In the genomic region with DNA sequence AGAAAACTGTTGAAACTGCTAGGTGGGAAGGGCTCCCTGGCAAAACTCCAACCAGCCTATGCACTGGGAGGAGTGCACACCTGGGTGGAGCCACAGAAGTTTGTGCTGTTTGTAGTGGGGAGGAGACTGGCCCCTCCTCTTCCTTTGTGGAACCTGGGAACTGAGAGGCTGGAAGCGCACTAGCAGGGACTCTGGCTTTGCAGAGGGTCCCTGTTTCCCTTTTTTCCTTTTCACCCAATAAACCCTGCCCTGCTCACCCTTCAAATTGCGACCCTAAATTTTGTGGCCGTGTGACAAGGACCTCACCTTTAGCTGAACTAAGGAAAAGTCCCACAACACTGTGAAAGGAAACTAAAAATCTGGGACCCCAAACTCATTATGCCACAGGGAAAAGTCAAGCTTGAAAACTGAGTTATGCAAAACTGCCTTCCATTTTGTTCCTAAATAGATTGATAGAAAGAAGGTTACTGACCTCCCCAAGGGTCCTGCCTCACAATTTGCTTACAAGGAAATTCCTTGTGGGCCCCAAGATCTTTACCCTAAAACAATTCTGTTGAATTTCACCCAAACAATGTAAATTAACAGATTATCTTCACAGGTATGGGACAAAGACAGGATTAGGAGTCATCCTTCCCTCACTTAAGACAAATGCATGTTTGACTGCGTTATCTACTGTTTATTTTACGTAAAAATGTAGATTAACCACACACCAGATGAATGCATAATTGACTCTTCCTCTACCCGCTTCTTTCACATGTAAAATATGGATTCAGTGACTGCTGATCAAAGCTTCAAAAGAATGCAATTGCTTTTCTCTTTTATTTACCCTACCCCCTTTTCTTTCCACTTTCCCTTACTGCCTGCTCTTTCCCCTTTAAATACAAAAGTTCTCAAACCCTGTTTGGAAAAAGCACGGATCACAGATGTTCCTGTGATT, we compare ENCODE assay signal across 17 cellular contexts.
DNase-seq lines count a peak whose midpoint lies in the region; ATAC-seq and TF ChIP-seq lines count a peak whose summit lies in the region.
"Had no signal": no experiment of that assay in that cellular context is flagged by ENCODE, and none has a peak within 500 bp of the region (broad histone marks: within the 10 kb centered on the region; RNA-seq: fewer than 3 reads in every experiment).

No MANE protein-coding gene starts in this region.

- H3T11ph ChIP-seq in H9 (ENCODE audit: low read length): peak overlapping the region; percentile 10

- peak overlapping the region; percentile 16 for H3K9ac ChIP-seq in H9 (ENCODE audit: extremely low read depth, insufficient read length, low read length)
- no peak overlapping the region for H3K9ac ChIP-seq in neural progenitor cell

- no peak overlapping the region for H2AK5ac ChIP-seq in H9 (ENCODE audit: insufficient read length, low read length)

- ATAC-seq in foreskin keratinocyte (peak; percentile 23), GM21360 (IDR thresholded peaks at IDR 0.05; ENCODE audit: unreplicated experiment) (no peak), HG03571 (IDR thresholded peaks at IDR 0.05; ENCODE audit: unreplicated experiment) (no peak)
- ATAC-seq: left lung had no signal

- H2BK120ac ChIP-seq in H9 (ENCODE audit: low read depth, low read length, poor library complexity, severe bottlenecking): no peak overlapping the region

- H3K79me2 ChIP-seq in H9 (ENCODE audit: insufficient read depth, low read length) (no peaks in the 10 kb centered on the region), neural progenitor cell (ENCODE audit: low read depth) (no peaks in the 10 kb centered on the region)

- DNase-seq in H9 (peak; percentile 88), NCI-H69 (lab: John Stamatoyannopoulos, UW) (peak; percentile 56), foreskin keratinocyte (peak in 1 of 2 donors; percentile 15), neural progenitor cell (ENCODE audit: low spot score) (peak; percentile 52), MV-4-11 (lab: John Stamatoyannopoulos, UW) (no peak), NCI-H1930 (lab: John Stamatoyannopoulos, UW) (no peak)
- DNase-seq: activated effector memory CD4-positive, alpha-beta T cell treated with Interleukin-2 at 50 U/mL for 16 hours; adrenal gland; CD8-positive, alpha-beta memory T cell; effector CD8-positive, alpha-beta T cell; EL; left lung; stimulated activated CD4-positive, alpha-beta T cell treated with anti-CD3 and anti-CD28 coated beads, Interleukin-4, amount 100 ng/mL, for 24 hours had no signal

- H3K36me3 Mint-ChIP-seq in H9 (ENCODE audit: insufficient read depth in 1 of 3, low read depth in 3 of 3): peaks cover 7 to 15% (median 7%) of the 10 kb centered on the region in 3 experiments; a peak in 5 of 7 replicates
- H3K36me3 Mint-ChIP-seq in neural progenitor cell: no peaks in the 10 kb centered on the region
- H3K36me3 Mint-ChIP-seq: CD8-positive, alpha-beta memory T cell had no signal

- H2AFZ ChIP-seq in H9 (ENCODE audit: low read length) (no peak overlapping the region), neural progenitor cell (replicated peaks) (peak overlapping the region; percentile 68)

- peak overlapping the region; percentile 21 for H3K4me3 ChIP-seq in neural progenitor cell
- H3K4me3 ChIP-seq: adrenal gland, left lung had no signal

- H2BK12ac ChIP-seq in H9 (ENCODE audit: insufficient read length, low read depth, low read length): no peak overlapping the region

- no peak overlapping the region for H4K8ac ChIP-seq in H9 (replicated peaks; ENCODE audit: insufficient read length, low read depth, low read length)

- peak overlapping the region; percentile 93 for H3K27ac ChIP-seq in H9 (ENCODE audit: insufficient read length, low read depth, low read length)
- H3K27ac ChIP-seq in foreskin keratinocyte: no peak overlapping the region
- peak overlapping the region; percentile 90 for H3K27ac ChIP-seq in neural progenitor cell
- H3K27ac ChIP-seq: adrenal gland, left lung had no signal

- no peak overlapping the region for H3K23ac ChIP-seq in H9 (ENCODE audit: insufficient read length, low read depth, low read length)

- H3K23me2 ChIP-seq in H9 (ENCODE audit: insufficient read length, low read depth, low read length, poor library complexity, severe bottlenecking): no peaks in the 10 kb centered on the region

- no peaks in the 10 kb centered on the region for H3K27me3 ChIP-seq in H9 (ENCODE audit: insufficient read depth, low read length)
- H3K27me3 ChIP-seq in foreskin keratinocyte: no peaks in the 10 kb centered on the region
- no peaks in the 10 kb centered on the region for H3K27me3 ChIP-seq in neural progenitor cell
- H3K27me3 ChIP-seq: adrenal gland, left lung had no signal

- H2BK20ac ChIP-seq in H9 (ENCODE audit: low read depth, low read length, poor library complexity, severe bottlenecking): no peak overlapping the region

- no peak overlapping the region for H3K56ac ChIP-seq in H9 (ENCODE audit: insufficient read length, low read depth, low read length)

- no peak overlapping the region for H4K5ac ChIP-seq in H9 (ENCODE audit: insufficient read length, low read depth, low read length)

- peak overlapping the region; percentile 22 to 64 for H3K4me3 Mint-ChIP-seq in H9
- H3K4me3 Mint-ChIP-seq in neural progenitor cell: no peak overlapping the region
- H3K4me3 Mint-ChIP-seq: CD8-positive, alpha-beta memory T cell; central memory CD8-positive, alpha-beta T cell; T-helper 2 cell treated with Interferon-gamma antibody and Interleukin-4, amounts not matched to agents 5 μg/mL and 100 μg/mL, for 36 hours had no signal

- H3K27ac Mint-ChIP-seq in H9 (peak overlapping the region; percentile 65 to 99 (median 90)), neural progenitor cell (no peak overlapping the region)
- H3K27ac Mint-ChIP-seq: CD8-positive, alpha-beta memory T cell; T-helper 2 cell treated with Interferon-gamma antibody and Interleukin-4, amounts not matched to agents 5 μg/mL and 100 μg/mL, for 36 hours had no signal

- H4K20me1 ChIP-seq in H9 (ENCODE audit: control insufficient read depth, insufficient read depth, insufficient read length) (no peaks in the 10 kb centered on the region), neural progenitor cell (ENCODE audit: low read depth) (no peaks in the 10 kb centered on the region)

- H3K9me3 ChIP-seq in H9 (ENCODE audit: control insufficient read depth, low read depth, low read length): no peaks in the 10 kb centered on the region
- H3K9me3 ChIP-seq in neural progenitor cell (ENCODE audit: low read depth): no peaks in the 10 kb centered on the region
- H3K9me3 ChIP-seq: adrenal gland, left lung had no signal

- no peak overlapping the region for H3K4ac ChIP-seq in H9 (ENCODE audit: low read depth, low read length)

- H3K27me3 Mint-ChIP-seq in H9 (ENCODE audit: low read depth): no peaks in the 10 kb centered on the region
- no peaks in the 10 kb centered on the region for H3K27me3 Mint-ChIP-seq in neural progenitor cell (ENCODE audit: insufficient read depth, low read depth)

- no peak overlapping the region for H3K14ac ChIP-seq in H9 (ENCODE audit: insufficient read depth, low read length)

- WGBS in H9 (ENCODE audit: extremely low coverage, insufficient read length, low lambda C conversion rate): no CpG with 5 or more reads among the region's 7 CpGs

- H2BK15ac ChIP-seq in H9 (ENCODE audit: low read depth, low read length): no peak overlapping the region

- peaks cover 42% of the 10 kb centered on the region for H3F3A ChIP-seq in neural progenitor cell (ENCODE audit: low read depth)

- H3K9me3 Mint-ChIP-seq in H9: peaks cover 4 to 5% of the 10 kb centered on the region in 2 experiments; a peak in 4 of 5 replicates
- H3K9me3 Mint-ChIP-seq in neural progenitor cell: no peaks in the 10 kb centered on the region
- H3K9me3 Mint-ChIP-seq: CD8-positive, alpha-beta memory T cell; T-helper 2 cell treated with Interferon-gamma antibody and Interleukin-4, amounts not matched to agents 5 μg/mL and 100 μg/mL, for 36 hours had no signal

- H3K4me2 ChIP-seq in H9 (ENCODE audit: insufficient read depth, insufficient read length, low read length) (peak overlapping the region; percentile 50), neural progenitor cell (peak overlapping the region; percentile 65)

- TF ChIP-seq CTCF in H9 (conservative IDR thresholded peaks at IDR 0.05) (no peak), foreskin keratinocyte (conservative IDR thresholded peaks at IDR 0.05) (no peak), neural progenitor cell (IDR thresholded peaks at IDR 0.05) (no peak)

- peaks cover 6% of the 10 kb centered on the region; the same call in 1 of the 2 replicates for H3K4me1 ChIP-seq in H9 (ENCODE audit: insufficient read depth, low read length)
- H3K4me1 ChIP-seq in foreskin keratinocyte: no peaks in the 10 kb centered on the region
- H3K4me1 ChIP-seq in neural progenitor cell: peaks cover 45% of the 10 kb centered on the region
- H3K4me1 ChIP-seq: adrenal gland, left lung had no signal

- no peak overlapping the region for H2BK5ac ChIP-seq in H9 (ENCODE audit: insufficient read length, low read length)

- no peak overlapping the region for H4K91ac ChIP-seq in H9 (ENCODE audit: insufficient read length, low read depth, low read length)

- H3K4me1 Mint-ChIP-seq in H9 (peaks cover 68 to 69% of the 10 kb centered on the region in 2 experiments), neural progenitor cell (peaks cover 27% of the 10 kb centered on the region)
- H3K4me1 Mint-ChIP-seq: CD8-positive, alpha-beta memory T cell; central memory CD8-positive, alpha-beta T cell had no signal

- H3K18ac ChIP-seq in H9 (ENCODE audit: insufficient read length, low read depth, low read length): no peak overlapping the region

- no peaks in the 10 kb centered on the region for H3K79me1 ChIP-seq in H9 (ENCODE audit: insufficient read depth, low read depth, low read length, poor library complexity, severe bottlenecking)

- H3K36me3 ChIP-seq in neural progenitor cell: no peaks in the 10 kb centered on the region
- H3K36me3 ChIP-seq: adrenal gland, left lung had no signal

Comparison
In these comparisons a context has a peak if more than half of its experiments do, and no peak if none do; other contexts are left out.
1. DNase-seq: peak in H9 (single experiment), NCI-H69 (single experiment) and neural progenitor cell (single experiment); none in MV-4-11 (single experiment) and NCI-H1930 (0 of 2).